19 cellular contexts compared by ENCODE assay signal in the genomic region with DNA sequence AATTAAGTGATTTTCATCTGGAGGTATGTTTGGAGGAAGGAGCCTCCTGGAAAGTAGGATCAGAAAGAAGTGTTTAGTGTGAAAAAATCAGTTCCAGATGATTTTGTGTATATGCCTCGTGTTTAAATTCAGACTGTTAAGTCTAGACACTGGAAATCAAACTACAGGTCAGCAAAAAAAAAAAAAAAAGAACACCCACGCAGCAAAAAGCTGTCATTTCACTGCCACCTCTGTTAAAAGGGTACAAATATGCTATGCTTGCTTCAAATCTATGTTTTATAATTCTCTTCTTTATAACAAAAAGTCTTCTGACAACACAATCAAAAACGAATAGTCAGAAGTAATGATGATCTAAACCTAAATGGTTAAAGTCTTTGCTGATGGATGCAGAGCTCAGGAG.
A peak's percentile ranks its signal among the peaks of the same experiment; 100 is the strongest.
DNase-seq lines count a peak whose midpoint lies in the region; ATAC-seq and TF ChIP-seq lines count a peak whose summit lies in the region.
"Had no signal": no experiment of that assay in that cellular context is flagged by ENCODE, and none has a peak within 500 bp of the region (broad histone marks: within the 10 kb centered on the region; RNA-seq: fewer than 3 reads in every experiment).

No MANE protein-coding gene starts in this region.

- no peak for ATAC-seq in natural killer cell treated with Interleukin-12 subunit alpha and Interleukin-12 subunit beta and Interleukin-15 and Interleukin-18, amount 100 ng/mL, for 72 hours
- ATAC-seq in HG03108 (IDR thresholded peaks at IDR 0.05; ENCODE audit: unreplicated experiment) (no peak), HG03439 (IDR thresholded peaks at IDR 0.05; ENCODE audit: unreplicated experiment) (no peak)
- ATAC-seq: A549, HCT116, Panc1 had no signal

- peak overlapping the region; percentile 80 for H3K27ac Mint-ChIP-seq in chondrocyte (ENCODE audit: unreplicated experiment)
- H3K27ac Mint-ChIP-seq in natural killer cell treated with Interleukin-12 subunit alpha and Interleukin-12 subunit beta and Interleukin-15 and Interleukin-18, amount 100 ng/mL, for 72 hours = peak overlapping the region in 1 of 2 donors; percentile 44
- H3K27ac Mint-ChIP-seq: GM23338 had no signal

- H3K36me3 ChIP-seq in BLaER1 (no peaks in the 10 kb centered on the region), HUES64 (ENCODE audit: insufficient read depth, low read length) (no peaks in the 10 kb centered on the region)

- H3K4me1 Mint-ChIP-seq in chondrocyte (ENCODE audit: low read depth) = peaks cover 50% of the 10 kb centered on the region
- H3K4me1 Mint-ChIP-seq in natural killer cell treated with Interleukin-12 subunit alpha and Interleukin-12 subunit beta and Interleukin-15 and Interleukin-18, amount 100 ng/mL, for 72 hours (ENCODE audit: low read depth in 2 of 2) = peaks cover 15 to 22% of the 10 kb centered on the region in 2 donors

- WGBS in HUES64 = 71% methylated on average over 1 of the region's 3 CpGs

- H4K20me1 ChIP-seq in BLaER1 = no peaks in the 10 kb centered on the region

- H3K36me3 Mint-ChIP-seq in chondrocyte (ENCODE audit: low read depth) = peaks cover 2% of the 10 kb centered on the region
- no peaks in the 10 kb centered on the region for H3K36me3 Mint-ChIP-seq in natural killer cell treated with Interleukin-12 subunit alpha and Interleukin-12 subunit beta and Interleukin-15 and Interleukin-18, amount 100 ng/mL, for 72 hours

- H3K27ac ChIP-seq in BLaER1 = peak overlapping the region; percentile 72
- H3K27ac ChIP-seq in HUES64 (ENCODE audit: low read depth, low read length) = peak overlapping the region; percentile 10; the same call in 1 of the 2 replicates
- H3K27ac ChIP-seq: A549, KMS-11, SK-N-MC had no signal

- H3K9me3 ChIP-seq in BLaER1 = no peaks in the 10 kb centered on the region
- H3K9me3 ChIP-seq in HUES64 (ENCODE audit: insufficient read depth, low read depth, low read length) = no peaks in the 10 kb centered on the region
- H3K9me3 ChIP-seq: A549 had no signal

- no peak for DNase-seq in chondrocyte (ENCODE audit: low spot score)
- DNase-seq in natural killer cell treated with Interleukin-12 subunit alpha and Interleukin-12 subunit beta and Interleukin-15 and Interleukin-18, amount 100 ng/mL, for 72 hours (ENCODE audit: low spot score) = no peak
- DNase-seq in anterior cingulate cortex (lab: John Stamatoyannopoulos, UW) = no peak
- DNase-seq in D341Med (ENCODE audit: low spot score) = no peak
- DNase-seq: NCI-H1092, NCI-H146, NCI-H2227 treated with DMSO at 0.1 percent for 48 hours, NCI-H524, Right ventricle myocardium superior had no signal

- H3K4me3 ChIP-seq in BLaER1 = peak overlapping the region; percentile 54; the same call in 1 of the 2 replicates
- no peak overlapping the region for H3K4me3 ChIP-seq in HUES64 (ENCODE audit: low read length)
- H3K4me3 ChIP-seq: A549, GM23338, SK-N-MC had no signal

- H3K4me1 ChIP-seq in BLaER1 (peaks cover 54% of the 10 kb centered on the region), HUES64 (ENCODE audit: insufficient read depth, low read length) (peaks cover 43% of the 10 kb centered on the region)
- H3K4me1 ChIP-seq: A549 had no signal

- H3K27me3 ChIP-seq in BLaER1 (no peaks in the 10 kb centered on the region), HUES64 (ENCODE audit: insufficient read depth, low read length) (no peaks in the 10 kb centered on the region; the same call in 1 of the 2 replicates)

- no peaks in the 10 kb centered on the region for H3K27me3 Mint-ChIP-seq in chondrocyte (ENCODE audit: low read depth)
- no peaks in the 10 kb centered on the region for H3K27me3 Mint-ChIP-seq in natural killer cell treated with Interleukin-12 subunit alpha and Interleukin-12 subunit beta and Interleukin-15 and Interleukin-18, amount 100 ng/mL, for 72 hours

- peak overlapping the region; percentile 94 for H3K4me2 ChIP-seq in BLaER1
- H3K4me2 ChIP-seq: A549, KMS-11 had no signal

- H3K9me3 Mint-ChIP-seq in chondrocyte (ENCODE audit: low read depth) = no peaks in the 10 kb centered on the region
- no peaks in the 10 kb centered on the region for H3K9me3 Mint-ChIP-seq in natural killer cell treated with Interleukin-12 subunit alpha and Interleukin-12 subunit beta and Interleukin-15 and Interleukin-18, amount 100 ng/mL, for 72 hours
- H3K9me3 Mint-ChIP-seq: GM23338 had no signal

- peak overlapping the region; percentile 70; the same call in 1 of the 2 replicates for H3K9ac ChIP-seq in BLaER1
- no peak overlapping the region for H3K9ac ChIP-seq in HUES64 (ENCODE audit: low read depth, low read length)
- H3K9ac ChIP-seq: KMS-11 had no signal

- no peak overlapping the region for H3K4me3 Mint-ChIP-seq in chondrocyte (ENCODE audit: unreplicated experiment)
- peak overlapping the region; percentile 52 for H3K4me3 Mint-ChIP-seq in natural killer cell treated with Interleukin-12 subunit alpha and Interleukin-12 subunit beta and Interleukin-15 and Interleukin-18, amount 100 ng/mL, for 72 hours
- H3K4me3 Mint-ChIP-seq: GM23338 had no signal

- no peak for TF ChIP-seq CTCF in chondrocyte (IDR thresholded peaks at IDR 0.05)
